ENCODE assay signal across 8 cellular contexts in the genomic region with DNA sequence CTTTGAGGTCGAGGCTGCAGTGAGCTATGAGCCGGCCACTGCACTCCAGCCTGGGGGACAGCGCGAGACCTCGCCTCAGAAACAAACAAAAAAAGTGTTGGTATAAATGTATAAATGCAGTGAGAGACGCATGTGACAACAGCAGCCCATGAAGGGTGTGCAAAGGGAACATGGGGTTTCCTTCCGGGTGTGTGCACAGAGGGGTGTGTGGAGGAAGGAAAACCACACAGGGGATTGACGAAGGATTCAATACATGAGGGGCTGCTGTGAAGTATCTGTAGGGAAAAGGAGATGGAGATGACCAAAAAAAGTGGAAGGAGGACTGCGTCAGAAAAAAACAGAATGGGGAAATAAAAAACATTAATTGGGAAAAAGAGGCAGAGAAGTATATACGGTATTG. TPM values are rescaled to one million over a fixed set of nuclear protein-coding genes. Genes with fewer than 3 reads are reported as not detected.
A peak's percentile ranks its signal among the peaks of the same experiment; 100 is the strongest.
DNase-seq lines count a peak whose midpoint lies in the region; ATAC-seq, FAIRE-seq and TF ChIP-seq lines count a peak whose summit lies in the region.

No MANE protein-coding gene starts in this region.

- H3K36me3 ChIP-seq in stomach, result peaks cover 5 to 36% (median 34%) of the 10 kb centered on the region in 4 donors

- H3K9me3 Mint-ChIP-seq in activated CD4-positive, alpha-beta T cell treated with anti-CD3 and anti-CD28 coated beads for 36 hours (ENCODE audit: low read depth), result no peaks in the 10 kb centered on the region
- no peaks in the 10 kb centered on the region for H3K9me3 Mint-ChIP-seq in activated CD8-positive, alpha-beta T cell treated with anti-CD3 and anti-CD28 coated beads, Interleukin-2, amount 10 ng/mL, durations not matched to agents 7 days and 5 days (ENCODE audit: insufficient read depth)

- no peaks in the 10 kb centered on the region for H3K27me3 ChIP-seq in stomach

- no peak for TF ChIP-seq EP300 in stomach (IDR thresholded peaks at IDR 0.05)

- peaks cover 9 to 34% (median 20%) of the 10 kb centered on the region in 4 donors for H3K4me1 ChIP-seq in stomach

- peak overlapping the region; percentile 79 for H3K27ac Mint-ChIP-seq in activated CD4-positive, alpha-beta T cell treated with anti-CD3 and anti-CD28 coated beads for 36 hours
- H3K27ac Mint-ChIP-seq in activated CD8-positive, alpha-beta T cell treated with anti-CD3 and anti-CD28 coated beads, Interleukin-2, amount 10 ng/mL, durations not matched to agents 7 days and 5 days, result peak overlapping the region; percentile 82

- no peak for ATAC-seq in activated CD4-positive, alpha-beta T cell treated with anti-CD3 and anti-CD28 coated beads for 36 hours
- ATAC-seq in activated CD8-positive, alpha-beta T cell treated with anti-CD3 and anti-CD28 coated beads, Interleukin-2, amount 10 ng/mL, durations not matched to agents 7 days and 5 days, result no peak

- H3K9me3 ChIP-seq in iPS-18c (ENCODE audit: control insufficient read depth, insufficient read depth, low read length) (peaks cover 2% of the 10 kb centered on the region), stomach (no peaks in the 10 kb centered on the region)

- peak overlapping the region; percentile 85 for H3K4me3 Mint-ChIP-seq in activated CD4-positive, alpha-beta T cell treated with anti-CD3 and anti-CD28 coated beads for 36 hours
- peak overlapping the region; percentile 85 for H3K4me3 Mint-ChIP-seq in activated CD8-positive, alpha-beta T cell treated with anti-CD3 and anti-CD28 coated beads, Interleukin-2, amount 10 ng/mL, durations not matched to agents 7 days and 5 days

- peaks cover 17% of the 10 kb centered on the region for H3K4me1 Mint-ChIP-seq in activated CD4-positive, alpha-beta T cell treated with anti-CD3 and anti-CD28 coated beads for 36 hours
- H3K4me1 Mint-ChIP-seq in activated CD8-positive, alpha-beta T cell treated with anti-CD3 and anti-CD28 coated beads, Interleukin-2, amount 10 ng/mL, durations not matched to agents 7 days and 5 days (ENCODE audit: low read depth), result peaks cover 17% of the 10 kb centered on the region

- H3K4me3 ChIP-seq in iPS-18c (ENCODE audit: insufficient read depth, low read depth, low read length) (peak overlapping the region; percentile 98), stomach (peak overlapping the region; percentile 68 to 95 (median 75))

- peak overlapping the region in 2 of 5 donors; percentile 81 to 85 for H3K27ac ChIP-seq in stomach

- intact Hi-C loops in activated CD4-positive, alpha-beta T cell treated with anti-CD3 and anti-CD28 coated beads for 36 hours (cut with DNase I, micrococcal nuclease), result loop anchor here (2.0 to 5.0 kb wide), 5 partner anchors 36 to 276 kb away; partner anchors contain the start of genes PARP16 (in 1 of the 2), PDCD7 (in 1 of the 2) and RNU5B-1 (in 1 of the 2)
- intact Hi-C loops in stomach (cut with DNase I; ENCODE audit: low total_unique reads), result no loop called here

- H3K36me3 Mint-ChIP-seq in activated CD4-positive, alpha-beta T cell treated with anti-CD3 and anti-CD28 coated beads for 36 hours (ENCODE audit: low read depth), result peaks cover 28% of the 10 kb centered on the region
- H3K36me3 Mint-ChIP-seq in activated CD8-positive, alpha-beta T cell treated with anti-CD3 and anti-CD28 coated beads, Interleukin-2, amount 10 ng/mL, durations not matched to agents 7 days and 5 days (ENCODE audit: low read depth), result peaks cover 22% of the 10 kb centered on the region

- TF ChIP-seq CTCF in stomach (IDR thresholded peaks at IDR 0.05), result no peak

- no peak for FAIRE-seq in urothelium cell line (lab: Jason Lieb, UNC)

- H3K27me3 Mint-ChIP-seq in activated CD4-positive, alpha-beta T cell treated with anti-CD3 and anti-CD28 coated beads for 36 hours, result no peaks in the 10 kb centered on the region
- H3K27me3 Mint-ChIP-seq in activated CD8-positive, alpha-beta T cell treated with anti-CD3 and anti-CD28 coated beads, Interleukin-2, amount 10 ng/mL, durations not matched to agents 7 days and 5 days (ENCODE audit: low read depth), result peaks cover 20% of the 10 kb centered on the region

- DNase-seq in activated CD4-positive, alpha-beta T cell treated with anti-CD3 and anti-CD28 coated beads for 36 hours, result no peak
- no peak for DNase-seq in activated CD4-positive, alpha-beta T cell treated with anti-CD3 and anti-CD28 coated beads, Interleukin-2, amount 50 U/mL, for 48 hours
- DNase-seq in activated CD8-positive, alpha-beta T cell treated with anti-CD3 and anti-CD28 coated beads, Interleukin-2, amount 10 ng/mL, durations not matched to agents 7 days and 5 days, result peak; percentile 36
- DNase-seq in stomach (no peak), DMS114 treated with DMSO at 0.1 percent for 48 hours (lab: John Stamatoyannopoulos, UW; ENCODE audit: unreplicated experiment) (no peak), urothelium cell line (ENCODE audit: low spot score) (no peak), AG08396 (ENCODE audit: low spot score) (no peak)

- POLR2A ChIA-PET in activated CD4-positive, alpha-beta T cell treated with anti-CD3 and anti-CD28 coated beads for 36 hours (lab: Charles Lee), result no interaction called here
- POLR2A ChIA-PET in activated CD8-positive, alpha-beta T cell treated with anti-CD3 and anti-CD28 coated beads, Interleukin-2, amount 10 ng/mL, durations not matched to agents 7 days and 5 days (lab: Charles Lee), result no interaction called here

- CTCF ChIA-PET in activated CD4-positive, alpha-beta T cell treated with anti-CD3 and anti-CD28 coated beads for 36 hours (lab: Charles Lee), result interaction anchor here (0.9 kb wide), 1 partner anchor 75 kb away, joined by 3 read pairs; no protein-coding TSS in a partner anchor
- CTCF ChIA-PET in activated CD8-positive, alpha-beta T cell treated with anti-CD3 and anti-CD28 coated beads, Interleukin-2, amount 10 ng/mL, durations not matched to agents 7 days and 5 days (lab: Charles Lee), result no interaction called here

- TF ChIP-seq POLR2A in stomach (IDR thresholded peaks at IDR 0.05), result no peak

- 25 to 36% (median 28%) methylated on average over 10 of the region's 10 CpGs for WGBS in stomach, 5 donors

RNA-seq across cellular contexts. Expression of gene MTFMT, which starts 1.1 kb away (rescaled TPM):
- total RNA-seq in activated CD4-positive, alpha-beta T cell treated with anti-CD3 and anti-CD28 coated beads for 36 hours, result 10 to 100 TPM; 19.0 to 19.9 TPM
- 10 to 100 TPM; 16.2 to 19.3 TPM for total RNA-seq in activated CD8-positive, alpha-beta T cell treated with anti-CD3 and anti-CD28 coated beads, Interleukin-2, amount 10 ng/mL, durations not matched to agents 7 days and 5 days
- 100 to 1,000 TPM in 1 of 5 donors, 10 to 100 TPM in 2, 1 to 10 TPM in 1, not detected in 1; 9.7 to 105 (median 20.2) TPM for total RNA-seq in stomach
- polyA plus RNA-seq in stomach, result 10 to 100 TPM in 1 of 3 donors, 1 to 10 TPM in 2; 5.3 to 12.0 (median 6.1) TPM

RNA-seq across cellular contexts. Expression of gene SLC51B, which starts 16.8 kb away (rescaled TPM):
- total RNA-seq in activated CD4-positive, alpha-beta T cell treated with anti-CD3 and anti-CD28 coated beads for 36 hours, result not detected
- not detected for total RNA-seq in activated CD8-positive, alpha-beta T cell treated with anti-CD3 and anti-CD28 coated beads, Interleukin-2, amount 10 ng/mL, durations not matched to agents 7 days and 5 days
- total RNA-seq in stomach, result 10 to 100 TPM in 1 of 5 donors, not detected in 4; 19.7 TPM
- under 1 TPM in 2 of 3 donors, not detected in 1; 0.38 to 0.62 TPM for polyA plus RNA-seq in stomach

RNA-seq across cellular contexts. Expression of gene SPG21, which starts 38.6 kb away (rescaled TPM):
- 10 to 100 TPM; 74.1 to 79.1 TPM for total RNA-seq in activated CD4-positive, alpha-beta T cell treated with anti-CD3 and anti-CD28 coated beads for 36 hours
- 10 to 100 TPM; 53.8 to 55.1 TPM for total RNA-seq in activated CD8-positive, alpha-beta T cell treated with anti-CD3 and anti-CD28 coated beads, Interleukin-2, amount 10 ng/mL, durations not matched to agents 7 days and 5 days
- total RNA-seq in stomach, result 100 to 1,000 TPM in 1 of 5 donors, 10 to 100 TPM in 4; 21.6 to 129 (median 68.2) TPM
- polyA plus RNA-seq in stomach, result 10 to 100 TPM; 61.6 to 68.7 (median 67.7) TPM

RNA-seq across cellular contexts. Expression of gene RASL12, which starts 39.5 kb away (rescaled TPM):
- total RNA-seq in activated CD4-positive, alpha-beta T cell treated with anti-CD3 and anti-CD28 coated beads for 36 hours, result not detected
- not detected for total RNA-seq in activated CD8-positive, alpha-beta T cell treated with anti-CD3 and anti-CD28 coated beads, Interleukin-2, amount 10 ng/mL, durations not matched to agents 7 days and 5 days
- 10 to 100 TPM in 2 of 5 donors, 1 to 10 TPM in 2, under 1 TPM in 1; 0.58 to 27.7 (median 9.6) TPM for total RNA-seq in stomach
- polyA plus RNA-seq in stomach, result 10 to 100 TPM in 2 of 3 donors, 1 to 10 TPM in 1; 7.0 to 17.1 (median 12.2) TPM

RNA-seq across cellular contexts. Expression of gene KBTBD13, which starts 48.2 kb away (rescaled TPM):
- not detected for total RNA-seq in activated CD4-positive, alpha-beta T cell treated with anti-CD3 and anti-CD28 coated beads for 36 hours
- not detected for total RNA-seq in activated CD8-positive, alpha-beta T cell treated with anti-CD3 and anti-CD28 coated beads, Interleukin-2, amount 10 ng/mL, durations not matched to agents 7 days and 5 days
- under 1 TPM in 1 of 5 donors, not detected in 4; 0.18 TPM for total RNA-seq in stomach
- polyA plus RNA-seq in stomach, result not detected
